Comparison of ENCODE assay signal across 26 cellular contexts in genomic region chr5:150525163-150525562, GRCh38. TPM values are rescaled to one million over a fixed set of nuclear protein-coding genes. Genes with fewer than 3 reads are reported as not detected.
DNase-seq lines count a peak whose midpoint lies in the region; ATAC-seq and TF ChIP-seq lines count a peak whose summit lies in the region.
"Had no signal": no experiment of that assay in that cellular context is flagged by ENCODE, and none has a peak within 500 bp of the region (broad histone marks: within the 10 kb centered on the region; RNA-seq: fewer than 3 reads in every experiment).

No MANE protein-coding gene starts in this region.

- TF ChIP-seq RAD21 in IMR-90 (IDR thresholded peaks at IDR 0.05; ENCODE audit: low read length): no peak

- H3K23ac ChIP-seq in IMR-90 (ENCODE audit: low read depth, low read length) (peak overlapping the region; percentile 46; the same call in 1 of the 2 replicates), mesenchymal stem cell (ENCODE audit: low read length in 2 of 2) (peak overlapping the region in 1 of 2 experiments; percentile 47)

- H2BK20ac ChIP-seq in IMR-90 (ENCODE audit: low read depth, low read length): no peak overlapping the region

- no peak overlapping the region for H3K4me2 ChIP-seq in IMR-90 (ENCODE audit: low read depth, low read length)
- H3K4me2 ChIP-seq in mesenchymal stem cell (ENCODE audit: low read length, poor library complexity, severe bottlenecking): no peak overlapping the region
- H3K4me2 ChIP-seq: PC-9 had no signal

- peaks cover 94% of the 10 kb centered on the region for H4K20me1 ChIP-seq in IMR-90 (ENCODE audit: insufficient read depth, low read length)

- ATAC-seq in IMR-90 (ENCODE audit: low read depth) (no peak), HG02938 (IDR thresholded peaks at IDR 0.05; ENCODE audit: unreplicated experiment) (no peak), HG02870 (IDR thresholded peaks at IDR 0.05; ENCODE audit: unreplicated experiment) (no peak)
- ATAC-seq: activated T-cell treated with anti-CD3 and anti-CD28 coated beads, Interleukin-2, amount 50 U/mL, for 4 hours; naive thymus-derived CD8-positive, alpha-beta T cell; pancreas had no signal

- no peak overlapping the region for H3K27ac ChIP-seq in IMR-90 (ENCODE audit: insufficient read depth, low read length)
- peak overlapping the region in 41 of 59 donors; percentile 2 to 100 (median 52) for H3K27ac ChIP-seq in dorsolateral prefrontal cortex
- H3K27ac ChIP-seq in mesenchymal stem cell (ENCODE audit: low read length, poor library complexity, severe bottlenecking): peak overlapping the region; percentile 10
- H3K27ac ChIP-seq in substantia nigra (ENCODE audit: low read depth, low read length, poor library complexity, severe bottlenecking): peak overlapping the region; percentile 63
- H3K27ac ChIP-seq in vagina: no peak overlapping the region
- H3K27ac ChIP-seq: epithelial cell of prostate, pancreas, PC-9, SJCRH30, suprapubic skin had no signal

- H3K9me3 ChIP-seq in IMR-90 (ENCODE audit: control insufficient read depth, insufficient read depth, low read length) (no peaks in the 10 kb centered on the region), mesenchymal stem cell (ENCODE audit: control insufficient read depth, low read length) (no peaks in the 10 kb centered on the region), vagina (no peaks in the 10 kb centered on the region)
- H3K9me3 ChIP-seq: pancreas, SJCRH30, suprapubic skin had no signal

- H3K9ac ChIP-seq in IMR-90 (ENCODE audit: low read depth, low read length) (no peak overlapping the region), mesenchymal stem cell (ENCODE audit: low read length) (peak overlapping the region; percentile 17)

- POLR2A ChIA-PET in IMR-90 (lab: Charles Lee; ENCODE audit: unreplicated experiment): no interaction called here

- no peak overlapping the region for H3K18ac ChIP-seq in IMR-90 (ENCODE audit: low read depth, low read length)
- peak overlapping the region in 1 of 2 experiments; percentile 24 for H3K18ac ChIP-seq in mesenchymal stem cell (ENCODE audit: low read depth in 1 of 2, low read length in 2 of 2)

- H2AK9ac ChIP-seq in IMR-90 (replicated peaks; ENCODE audit: low read depth, low read length, poor library complexity): peak overlapping the region; percentile 39

- DNase-seq in IMR-90 (no peak), dorsolateral prefrontal cortex (no peak), mesenchymal stem cell (no peak), substantia nigra (lab: John Stamatoyannopoulos, UW) (no peak), vagina (ENCODE audit: extremely low spot score in 2 of 2) (no peak)
- DNase-seq: activated CD4-positive, alpha-beta T cell treated with anti-CD3 and anti-CD28 coated beads for 4 hours; activated naive CD4-positive, alpha-beta T cell treated with Interleukin-2 at 50 U/mL for 16 hours; activated T-cell treated with anti-CD3 and anti-CD28 coated beads, Interleukin-2, amount 50 U/mL, for 4 hours; amniotic stem cell; CD4-positive, alpha-beta memory T cell; GDM1; H7; islet precursor cell; KG1; naive thymus-derived CD8-positive, alpha-beta T cell; NCI-H2029; NCI-H226; PC-9; SJCRH30; stimulated activated CD4-positive, alpha-beta T cell treated with anti-CD3 and anti-CD28 coated beads, Interleukin-1b, Interleukin-23, amount 100 ng/mL, for 48 hours; T-helper 1 cell had no signal

- peaks cover 39 to 96% of the 10 kb centered on the region in 2 experiments for H3K79me1 ChIP-seq in IMR-90 (ENCODE audit: low read depth in 1 of 2, low read length in 2 of 2)
- no peaks in the 10 kb centered on the region for H3K79me1 ChIP-seq in mesenchymal stem cell (replicated peaks; ENCODE audit: low read length, poor library complexity, severe bottlenecking)

- dilution Hi-C loops in IMR-90 (cut with HindIII; ENCODE audit: low sequenced_read_pairs, unreplicated experiment): no loop called here

- TF ChIP-seq POLR2A in IMR-90 (IDR thresholded peaks at IDR 0.05; ENCODE audit: low read depth, low read length): no peak
- TF ChIP-seq POLR2A in vagina (IDR thresholded peaks at IDR 0.05): no peak

- H2BK5ac ChIP-seq in IMR-90 (ENCODE audit: low read depth, low read length, poor library complexity, severe bottlenecking): no peak overlapping the region
- no peak overlapping the region for H2BK5ac ChIP-seq in mesenchymal stem cell (ENCODE audit: low read depth, low read length, poor library complexity, severe bottlenecking)

- H3K36me3 ChIP-seq in IMR-90 (ENCODE audit: control insufficient read depth, insufficient read depth, low read length) (peaks cover 47% of the 10 kb centered on the region), mesenchymal stem cell (ENCODE audit: control insufficient read depth in 1 of 2, insufficient read depth in 2 of 2, low read depth in 1 of 2, low read length in 2 of 2) (peaks cover 65 to 71% of the 10 kb centered on the region in 2 experiments), vagina (peaks cover 0 to 13% of the 10 kb centered on the region in 2 donors)

- H4K91ac ChIP-seq in IMR-90 (ENCODE audit: insufficient read depth, low read depth, low read length) (peak overlapping the region; percentile 10; the same call in 1 of the 2 replicates), mesenchymal stem cell (ENCODE audit: low read length) (peak overlapping the region; percentile 44)

- H2BK15ac ChIP-seq in IMR-90 (ENCODE audit: low read depth, low read length) (no peak overlapping the region), mesenchymal stem cell (ENCODE audit: low read depth, poor library complexity, severe bottlenecking) (peak overlapping the region; percentile 23)

- H3K14ac ChIP-seq in IMR-90 (replicated peaks; ENCODE audit: low read depth, low read length) (no peak overlapping the region; the same call in 1 of the 2 replicates), mesenchymal stem cell (ENCODE audit: low read length in 2 of 2) (no peak overlapping the region)

- CTCF ChIA-PET in IMR-90 (lab: Yijun Ruan, JAX): no interaction called here

- H3K4me1 ChIP-seq in IMR-90 (ENCODE audit: control insufficient read depth, insufficient read depth, low read length) (peaks cover 36% of the 10 kb centered on the region), mesenchymal stem cell (ENCODE audit: control insufficient read depth, insufficient read depth, low read depth, low read length) (peaks cover 52% of the 10 kb centered on the region), vagina (peaks cover 57% of the 10 kb centered on the region)
- H3K4me1 ChIP-seq: SJCRH30 had no signal

- intact Hi-C loops in IMR-90 (cut with micrococcal nuclease) (no loop called here), dorsolateral prefrontal cortex (cut with DNase I) (no loop called here), vagina (cut with DNase I) (no loop called here)

- H4K8ac ChIP-seq in IMR-90 (ENCODE audit: low read depth in 2 of 2, low read length in 2 of 2) (no peak overlapping the region), mesenchymal stem cell (ENCODE audit: low read length) (no peak overlapping the region)

- 80% methylated on average over 2 of the region's 8 CpGs; no CpG with 5 or more reads in 1 of the 2 experiments for WGBS in IMR-90 (ENCODE audit: extremely low coverage in 2 of 2, insufficient read length in 1 of 2), 2 experiments
- 89% methylated on average over 8 of the region's 8 CpGs for WGBS in mesenchymal stem cell

- TF ChIP-seq CTCF in IMR-90 (conservative IDR thresholded peaks at IDR 0.05; ENCODE audit: low read depth, low read length) (no peak), dorsolateral prefrontal cortex (IDR thresholded peaks at IDR 0.05 in 54 of 56, conservative IDR thresholded peaks at IDR 0.05 in 2 of 56; ENCODE audit: low read depth in 1 of 56, partially characterized antibody in 56 of 56) (no peak), vagina (IDR thresholded peaks at IDR 0.05) (no peak)

- no peak overlapping the region for H3K4me3 ChIP-seq in IMR-90 (ENCODE audit: insufficient read depth, low read depth, low read length)
- H3K4me3 ChIP-seq in dorsolateral prefrontal cortex: no peak overlapping the region
- H3K4me3 ChIP-seq in mesenchymal stem cell (ENCODE audit: insufficient read depth in 1 of 2, low read depth in 1 of 2, low read length in 2 of 2): no peak overlapping the region
- no peak overlapping the region for H3K4me3 ChIP-seq in vagina
- H3K4me3 ChIP-seq: pancreas, PC-9, SJCRH30, suprapubic skin had no signal

- H2AFZ ChIP-seq in IMR-90 (replicated peaks; ENCODE audit: low read length, poor library complexity) (no peak overlapping the region), mesenchymal stem cell (ENCODE audit: low read depth, low read length) (no peak overlapping the region)
- H2AFZ ChIP-seq: PC-9 had no signal

- H3K27me3 ChIP-seq in IMR-90 (ENCODE audit: control insufficient read depth, insufficient read depth, low read length) (no peaks in the 10 kb centered on the region), dorsolateral prefrontal cortex (no peaks in the 10 kb centered on the region), mesenchymal stem cell (ENCODE audit: control insufficient read depth in 1 of 2, insufficient read depth in 1 of 2, low read length in 2 of 2) (no peaks in the 10 kb centered on the region), vagina (no peaks in the 10 kb centered on the region)
- H3K27me3 ChIP-seq: pancreas, SJCRH30, suprapubic skin had no signal

- in situ Hi-C loops in IMR-90 (cut with MboI; ENCODE audit: low sequenced_read_pairs): no loop called here

- peak overlapping the region; percentile 33; the same call in 1 of the 2 replicates for H2AK5ac ChIP-seq in IMR-90 (ENCODE audit: low read depth, low read length)
- no peak overlapping the region for H2AK5ac ChIP-seq in mesenchymal stem cell (ENCODE audit: low read length, severe bottlenecking)

- H3K4ac ChIP-seq in IMR-90 (ENCODE audit: low read depth, low read length) (no peak overlapping the region), mesenchymal stem cell (ENCODE audit: low read depth in 1 of 2, low read length in 2 of 2) (no peak overlapping the region)

- H2BK120ac ChIP-seq in IMR-90 (ENCODE audit: low read depth, low read length) (no peak overlapping the region), mesenchymal stem cell (ENCODE audit: low read depth, low read length) (no peak overlapping the region)

- BruUV-seq in IMR-90 (replicated peaks; lab: Mats Ljungman, UMichigan): no TSS peak

- no peak overlapping the region for H4K5ac ChIP-seq in IMR-90 (ENCODE audit: low read depth, low read length)

- H3K56ac ChIP-seq in IMR-90 (ENCODE audit: extremely low read depth, insufficient read depth, low read length): no peak overlapping the region

- peaks cover 40% of the 10 kb centered on the region for H3K9me1 ChIP-seq in IMR-90 (ENCODE audit: insufficient read depth, low read length)

- H2BK12ac ChIP-seq in mesenchymal stem cell (ENCODE audit: low read length in 2 of 2): peak overlapping the region in 1 of 2 experiments; percentile 10

TF ChIP-seq in IMR-90, 13 proteins besides CTCF, POLR2A, EP300 and RAD21 (continues in another document):
- TF ChIP-seq MAFK (IDR thresholded peaks at IDR 0.05; ENCODE audit: low read depth, low read length): no peak
- no peak for TF ChIP-seq MXI1 (IDR thresholded peaks at IDR 0.05; ENCODE audit: borderline replicate concordance, low read depth, low read length)

RNA-seq across cellular contexts. Expression of gene NDST1, which starts 17.2 kb away (rescaled TPM):
- total RNA-seq in IMR-90 (2012; rRNA removed) (30.3 and 30.5 TPM in 2 replicates), dorsolateral prefrontal cortex (100 to 1,000 TPM in 43 of 120 experiments, 10 to 100 TPM in 77; 64.3 to 163 (median 92.5) TPM), vagina (73.9 TPM)
- 80.4 and 101 TPM in 2 replicates for polyA plus RNA-seq in IMR-90 (2012; rRNA removed)
- polyA plus RNA-seq in IMR-90 (2012; cell fraction: cytosol; rRNA removed): 41.4 and 74.0 TPM in 2 replicates
- polyA plus RNA-seq in IMR-90 (2012; cell fraction: nucleus; rRNA removed; ENCODE audit: low replicate concordance): 81.4 and 121 TPM in 2 replicates
- 64.3 TPM for polyA plus RNA-seq in mesenchymal stem cell (2013, experiment 1 of 2)
- polyA plus RNA-seq in mesenchymal stem cell (2013, experiment 2 of 2): 64.6 TPM

Comparison
In these comparisons a context has a peak if more than half of its experiments do, and no peak if none do; other contexts are left out.
1. H3K27ac ChIP-seq: peak in dorsolateral prefrontal cortex (41 of 59), mesenchymal stem cell (single experiment) and substantia nigra (single experiment); none in IMR-90 (single experiment) and vagina (single experiment).